8 cellular contexts compared by ENCODE assay signal in the genomic region with DNA sequence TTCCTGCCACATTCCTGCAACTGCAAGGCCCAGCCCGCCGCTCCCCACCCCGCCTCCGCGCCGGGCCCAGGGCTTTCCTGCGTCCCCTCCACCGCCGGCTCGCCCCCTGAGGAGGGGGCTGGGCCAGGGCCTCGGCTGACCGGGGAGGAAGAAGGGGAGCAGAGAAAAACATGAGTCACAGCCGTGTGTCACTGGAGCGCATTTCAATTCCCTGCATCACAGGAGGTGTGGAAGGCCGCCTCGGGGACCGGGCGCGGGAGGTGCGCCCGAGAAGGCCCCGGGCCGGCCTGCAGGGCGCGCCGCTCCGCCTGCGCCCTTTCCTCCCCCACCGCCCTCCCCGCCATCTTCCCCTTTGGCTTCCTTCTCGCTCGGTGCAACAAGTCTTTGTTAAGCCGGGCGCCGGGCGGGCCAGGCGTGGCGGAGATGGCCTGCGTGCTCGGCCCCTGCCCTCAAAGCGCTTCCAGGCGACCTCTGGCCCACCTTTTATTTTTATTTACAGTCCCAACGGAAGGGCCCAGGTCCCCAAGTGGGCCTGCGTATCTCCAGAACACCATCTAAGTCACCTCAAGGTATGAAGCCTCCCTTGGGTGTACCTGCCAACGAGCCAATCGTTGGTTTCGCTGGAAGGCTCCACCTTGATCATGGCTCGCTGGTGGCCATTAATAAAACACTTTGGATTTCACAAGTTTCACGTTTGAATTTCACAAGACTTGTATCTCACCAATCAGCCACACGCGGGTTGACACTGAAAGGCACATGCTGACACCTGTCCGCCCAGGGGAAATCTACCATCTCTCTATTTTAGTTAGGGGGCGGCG. TPM values are rescaled to one million over a fixed set of nuclear protein-coding genes. Genes with fewer than 3 reads are reported as not detected.
DNase-seq lines count a peak whose midpoint lies in the region; ATAC-seq, FAIRE-seq and TF ChIP-seq lines count a peak whose summit lies in the region.

No MANE protein-coding gene starts in this region.

- H2AFZ ChIP-seq in osteoblast (ENCODE audit: low read length), result no peak overlapping the region

- ATAC-seq in GM19455 (IDR thresholded peaks at IDR 0.05; ENCODE audit: unreplicated experiment), result peak; percentile 14

- peak overlapping the region; percentile 83 for H3K4me3 Mint-ChIP-seq in activated T-helper 2 cell treated with anti-CD3 and anti-CD28 coated beads, Interferon-gamma antibody, Interleukin-2, Interleukin-4, amounts not matched to agents 10 μg/mL and 5 μg/mL and 100 μg/mL, durations not matched to agents 14 hours and 24 hours and 36 hours (ENCODE audit: low read depth)

- H3K4me3 ChIP-seq in fibroblast of the aortic adventitia (ENCODE audit: low read depth, low read length) (peak overlapping the region; percentile 68), osteoblast (ENCODE audit: insufficient read depth, low read length) (peak overlapping the region; percentile 73), BE2C (ENCODE audit: low read depth, low read length) (no peak overlapping the region)

- H3K9me3 Mint-ChIP-seq in activated T-helper 2 cell treated with anti-CD3 and anti-CD28 coated beads, Interferon-gamma antibody, Interleukin-2, Interleukin-4, amounts not matched to agents 10 μg/mL and 5 μg/mL and 100 μg/mL, durations not matched to agents 14 hours and 24 hours and 36 hours, result no peaks in the 10 kb centered on the region

- H3K9me3 ChIP-seq in osteoblast (ENCODE audit: low read depth, low read length) (no peaks in the 10 kb centered on the region), BE2C (no peaks in the 10 kb centered on the region)

- H3K4me1 Mint-ChIP-seq in activated T-helper 2 cell treated with anti-CD3 and anti-CD28 coated beads, Interferon-gamma antibody, Interleukin-2, Interleukin-4, amounts not matched to agents 10 μg/mL and 5 μg/mL and 100 μg/mL, durations not matched to agents 14 hours and 24 hours and 36 hours (ENCODE audit: low read depth), result peaks cover 30% of the 10 kb centered on the region

- H3K27ac ChIP-seq in osteoblast (ENCODE audit: low read depth, low read length), result no peak overlapping the region

- H3K27me3 Mint-ChIP-seq in activated T-helper 2 cell treated with anti-CD3 and anti-CD28 coated beads, Interferon-gamma antibody, Interleukin-2, Interleukin-4, amounts not matched to agents 10 μg/mL and 5 μg/mL and 100 μg/mL, durations not matched to agents 14 hours and 24 hours and 36 hours (ENCODE audit: low read depth), result no peaks in the 10 kb centered on the region

- FAIRE-seq in urothelium cell line (lab: Jason Lieb, UNC), result no peak

- H4K20me1 ChIP-seq in osteoblast (ENCODE audit: insufficient read depth, low read length), result peaks cover 6% of the 10 kb centered on the region

- H3K79me2 ChIP-seq in osteoblast (ENCODE audit: insufficient read depth, low read length), result peaks cover 34% of the 10 kb centered on the region

- no peak for TF ChIP-seq CTCF in fibroblast of the aortic adventitia (IDR thresholded peaks at IDR 0.05; ENCODE audit: insufficient read depth, low read length)
- TF ChIP-seq CTCF in osteoblast (IDR thresholded peaks at IDR 0.05; ENCODE audit: extremely low read depth, low read depth, low read length), result no peak
- TF ChIP-seq CTCF in BE2C (IDR thresholded peaks at IDR 0.05; ENCODE audit: low read depth, low read length), result no peak

- intact Hi-C loops in activated T-helper 2 cell treated with anti-CD3 and anti-CD28 coated beads, Interferon-gamma antibody, Interleukin-2, Interleukin-4, amounts not matched to agents 10 μg/mL and 5 μg/mL and 100 μg/mL, durations not matched to agents 14 hours and 24 hours and 36 hours (cut with micrococcal nuclease), result loop anchor here (1.0 to 5.0 kb wide), 4 partner anchors 12 to 54 kb away; a partner anchor contains a TSS

- H3K4me1 ChIP-seq in osteoblast (ENCODE audit: insufficient read depth, low read length) (peaks cover 28% of the 10 kb centered on the region), BE2C (no peaks in the 10 kb centered on the region)

- DNase-seq in AML-193 (lab: John Stamatoyannopoulos, UW), result peak; percentile 63 to 68
- peak; percentile 55 for DNase-seq in NCI-H69 (lab: John Stamatoyannopoulos, UW)
- peak; percentile 48 for DNase-seq in activated T-helper 2 cell treated with anti-CD3 and anti-CD28 coated beads, Interferon-gamma antibody, Interleukin-2, Interleukin-4, amounts not matched to agents 10 μg/mL and 5 μg/mL and 100 μg/mL, durations not matched to agents 14 hours and 24 hours and 36 hours (ENCODE audit: low spot score)
- DNase-seq in fibroblast of the aortic adventitia (ENCODE audit: low read depth), result peak; percentile 61
- peak; percentile 97 for DNase-seq in osteoblast (ENCODE audit: insufficient read length, low spot score, missing footprints)
- DNase-seq in urothelium cell line (ENCODE audit: low spot score), result peak; percentile 83
- DNase-seq in BE2C, result no peak

- peaks cover 23% of the 10 kb centered on the region for H3K36me3 Mint-ChIP-seq in activated T-helper 2 cell treated with anti-CD3 and anti-CD28 coated beads, Interferon-gamma antibody, Interleukin-2, Interleukin-4, amounts not matched to agents 10 μg/mL and 5 μg/mL and 100 μg/mL, durations not matched to agents 14 hours and 24 hours and 36 hours (ENCODE audit: low read depth)

- H3K27ac Mint-ChIP-seq in activated T-helper 2 cell treated with anti-CD3 and anti-CD28 coated beads, Interferon-gamma antibody, Interleukin-2, Interleukin-4, amounts not matched to agents 10 μg/mL and 5 μg/mL and 100 μg/mL, durations not matched to agents 14 hours and 24 hours and 36 hours, result peak overlapping the region; percentile 94

- H3K4me2 ChIP-seq in osteoblast (ENCODE audit: insufficient read depth, low read length), result peak overlapping the region; percentile 72

- peaks cover 8% of the 10 kb centered on the region for H3K36me3 ChIP-seq in osteoblast (ENCODE audit: insufficient read depth, low read length)
- peaks cover 7% of the 10 kb centered on the region for H3K36me3 ChIP-seq in BE2C

- H3K27me3 ChIP-seq in osteoblast (ENCODE audit: insufficient read depth, low read length) (no peaks in the 10 kb centered on the region), BE2C (no peaks in the 10 kb centered on the region)

RNA-seq across cellular contexts. Expression of a gene that starts 0.9 kb away (rescaled TPM):
- 412 and 422 TPM in 2 replicates for total RNA-seq in activated T-helper 2 cell treated with anti-CD3 and anti-CD28 coated beads, Interferon-gamma antibody, Interleukin-2, Interleukin-4, amounts not matched to agents 10 μg/mL and 5 μg/mL and 100 μg/mL, durations not matched to agents 14 hours and 24 hours and 36 hours
- total RNA-seq in fibroblast of the aortic adventitia (ENCODE audit: low replicate concordance), result 38.6 and 635 TPM in 2 replicates
- 59.4 and 82.8 TPM in 2 replicates for total RNA-seq in osteoblast
- 155 TPM for polyA plus RNA-seq in BE2C (2012; ENCODE audit: insufficient read depth, insufficient read length, low read depth)

RNA-seq across cellular contexts. Expression of a gene that starts 13.0 kb away (rescaled TPM):
- 16.6 and 17.3 TPM in 2 replicates for total RNA-seq in activated T-helper 2 cell treated with anti-CD3 and anti-CD28 coated beads, Interferon-gamma antibody, Interleukin-2, Interleukin-4, amounts not matched to agents 10 μg/mL and 5 μg/mL and 100 μg/mL, durations not matched to agents 14 hours and 24 hours and 36 hours
- total RNA-seq in fibroblast of the aortic adventitia (ENCODE audit: low replicate concordance), result 14.7 and 44.7 TPM in 2 replicates
- 35.1 and 44.2 TPM in 2 replicates for total RNA-seq in osteoblast
- polyA plus RNA-seq in BE2C (2012; ENCODE audit: insufficient read depth, insufficient read length, low read depth), result 46.8 TPM
